Comparison of ENCODE assay signal across 9 cellular contexts in genomic region chr2:54471221-54471711, GRCh38. TPM values are rescaled to one million over a fixed set of nuclear protein-coding genes. Genes with fewer than 3 reads are reported as not detected.
A peak's percentile ranks its signal among the peaks of the same experiment; 100 is the strongest.
DNase-seq lines count a peak whose midpoint lies in the region; ATAC-seq and TF ChIP-seq lines count a peak whose summit lies in the region.
"Had no signal": no experiment of that assay in that cellular context is flagged by ENCODE, and none has a peak within 500 bp of the region (broad histone marks: within the 10 kb centered on the region; RNA-seq: fewer than 3 reads in every experiment).

No MANE protein-coding gene starts in this region.

- H3K4me3 Mint-ChIP-seq in activated T-helper 17 cell treated with anti-CD3 and anti-CD28 coated beads, Interleukin-2, amount 50 U/mL, for 72 hours, result no peak overlapping the region

- no peaks in the 10 kb centered on the region for H3K27me3 ChIP-seq in subcutaneous abdominal adipose tissue (ENCODE audit: control insufficient read depth in 5 of 5, insufficient read depth in 4 of 5, low read length in 5 of 5)

- ATAC-seq in HG02588 (IDR thresholded peaks at IDR 0.05; ENCODE audit: unreplicated experiment), result peak; percentile 84
- no peak for ATAC-seq in activated T-helper 17 cell treated with anti-CD3 and anti-CD28 coated beads, Interleukin-2, amount 50 U/mL, for 72 hours (replicated peaks)

- no peak for TF ChIP-seq CTCF in GM12865 (IDR thresholded peaks at IDR 0.05; ENCODE audit: insufficient read depth, low read depth, low read length, missing control alignments)

- H3K4me1 Mint-ChIP-seq in activated T-helper 17 cell treated with anti-CD3 and anti-CD28 coated beads, Interleukin-2, amount 50 U/mL, for 72 hours, result no peaks in the 10 kb centered on the region

- H3K9ac ChIP-seq in subcutaneous abdominal adipose tissue (ENCODE audit: low read length in 5 of 5), result peak overlapping the region in 1 of 5 donors; percentile 2
- H3K9ac ChIP-seq: KMS-11 had no signal

- H3K36me3 ChIP-seq in subcutaneous abdominal adipose tissue (ENCODE audit: control insufficient read depth in 5 of 5, insufficient read depth in 5 of 5, low read length in 5 of 5), result peaks cover 0 to 3% (median 0%) of the 10 kb centered on the region in 5 donors

- no peaks in the 10 kb centered on the region for H3K36me3 Mint-ChIP-seq in activated T-helper 17 cell treated with anti-CD3 and anti-CD28 coated beads, Interleukin-2, amount 50 U/mL, for 72 hours (ENCODE audit: low read depth)

- peaks cover 14 to 68% (median 58%) of the 10 kb centered on the region in 5 donors for H3K4me1 ChIP-seq in subcutaneous abdominal adipose tissue (ENCODE audit: control insufficient read depth in 5 of 5, insufficient read depth in 5 of 5, low read length in 5 of 5)

- peak overlapping the region; percentile 77 for H3K27ac ChIP-seq in subcutaneous abdominal adipose tissue (ENCODE audit: low read depth, low read length)
- H3K27ac ChIP-seq: KMS-11 had no signal

- H3K27ac Mint-ChIP-seq in activated T-helper 17 cell treated with anti-CD3 and anti-CD28 coated beads, Interleukin-2, amount 50 U/mL, for 72 hours, result no peak overlapping the region

- peaks cover 3% of the 10 kb centered on the region for H3K27me3 Mint-ChIP-seq in activated T-helper 17 cell treated with anti-CD3 and anti-CD28 coated beads, Interleukin-2, amount 50 U/mL, for 72 hours

- DNase-seq in GM12865 (ENCODE audit: low read depth) (peak; percentile 35), NCI-H2227 treated with DMSO at 0.1 percent for 48 hours (lab: John Stamatoyannopoulos, UW) (peak; percentile 93), fibroblast of peridontal ligament (ENCODE audit: extremely low read depth) (peak; percentile 52)
- DNase-seq in stimulated activated CD4-positive, alpha-beta T cell treated with anti-CD3 and anti-CD28 coated beads, Interleukin-15, amount 100 ng/mL, for 24 hours, result no peak
- DNase-seq in activated naive CD4-positive, alpha-beta T cell treated with Interleukin-2 at 50 U/mL for 16 hours, result no peak

- H3K4me3 ChIP-seq in GM12865 (ENCODE audit: low read depth, low read length) (no peak overlapping the region), subcutaneous abdominal adipose tissue (ENCODE audit: low read depth in 1 of 5, low read length in 5 of 5) (peak overlapping the region in 1 of 5 donors; percentile 33)

- H3K9me3 Mint-ChIP-seq in activated T-helper 17 cell treated with anti-CD3 and anti-CD28 coated beads, Interleukin-2, amount 50 U/mL, for 72 hours, result no peaks in the 10 kb centered on the region

- H3K9me3 ChIP-seq in subcutaneous abdominal adipose tissue (ENCODE audit: control insufficient read depth in 5 of 5, low read length in 5 of 5), result no peaks in the 10 kb centered on the region

RNA-seq across cellular contexts. Expression of gene SPTBN1, which starts 15.1 kb away (rescaled TPM):
- 100 to 1,000 TPM in 1 of 2 donors, 10 to 100 TPM in 1; 85.3 to 101 TPM for total RNA-seq in activated T-helper 17 cell treated with anti-CD3 and anti-CD28 coated beads, Interleukin-2, amount 50 U/mL, for 72 hours

Comparison
In these comparisons a context has a peak if more than half of its experiments do, and no peak if none do; other contexts are left out.
1. DNase-seq: peak in GM12865 (single experiment), NCI-H2227 treated with DMSO at 0.1 percent for 48 hours (single experiment) and fibroblast of peridontal ligament (single experiment); none in stimulated activated CD4-positive, alpha-beta T cell treated with anti-CD3 and anti-CD28 coated beads, Interleukin-15, amount 100 ng/mL, for 24 hours (single experiment) and activated naive CD4-positive, alpha-beta T cell treated with Interleukin-2 at 50 U/mL for 16 hours (single experiment).